ENCODE assay signal across 16 cellular contexts in the genomic region with DNA sequence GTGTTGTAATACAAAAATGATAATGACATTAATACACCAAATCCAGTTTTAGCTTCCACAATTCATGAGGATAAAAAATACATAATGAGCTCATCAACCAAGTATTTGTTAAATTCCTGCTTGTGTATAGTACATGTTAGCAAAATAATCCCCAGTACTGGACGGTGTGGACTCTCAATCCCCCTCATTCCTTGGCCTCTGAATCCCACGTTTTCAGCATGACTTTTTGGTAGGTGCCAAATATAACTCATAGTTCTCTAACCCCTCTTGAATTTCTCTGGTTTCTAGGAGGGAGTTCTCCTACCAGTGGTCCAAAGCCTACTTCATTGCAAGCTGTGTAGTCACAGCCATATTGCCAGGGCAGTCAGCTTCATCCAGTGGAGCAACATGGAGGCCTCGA. TPM values are rescaled to one million over a fixed set of nuclear protein-coding genes. Genes with fewer than 3 reads are reported as not detected.
DNase-seq lines count a peak whose midpoint lies in the region; ATAC-seq and TF ChIP-seq lines count a peak whose summit lies in the region.
"Had no signal": no experiment of that assay in that cellular context is flagged by ENCODE, and none has a peak within 500 bp of the region (broad histone marks: within the 10 kb centered on the region; RNA-seq: fewer than 3 reads in every experiment).

No MANE protein-coding gene starts in this region.

- H3K36me3 ChIP-seq in body of pancreas (replicated peaks in 1 of 2; ENCODE audit: insufficient read depth in 1 of 2, low read depth in 2 of 2) (no peaks in the 10 kb centered on the region), gastroesophageal sphincter (no peaks in the 10 kb centered on the region), tibial artery (no peaks in the 10 kb centered on the region)

- DNase-seq in HT1080 (ENCODE audit: low read depth) (peak; percentile 15), body of pancreas (no peak), tibial artery (no peak), NCI-H146 treated with DMSO at 0.1 percent for 48 hours (lab: John Stamatoyannopoulos, UW; ENCODE audit: unreplicated experiment) (no peak)
- DNase-seq in effector CD8-positive, alpha-beta T cell (lab: John Stamatoyannopoulos, UW) = no peak
- DNase-seq in stimulated activated naive CD8-positive, alpha-beta T cell treated with anti-CD3 and anti-CD28 coated beads, Interleukin-15, amount 100 ng/mL, for 72 hours = no peak
- DNase-seq: activated CD4-positive, alpha-beta T cell treated with anti-CD3 and anti-CD28 coated beads, Interleukin-2, amount 50 U/mL, for 1 hour; activated naive CD8-positive, alpha-beta T cell treated with anti-CD3 and anti-CD28 coated beads, Interleukin-2, amount 50 U/mL, for 24 hours; activated T-cell treated with anti-CD3 and anti-CD28 coated beads, Interleukin-2, amount 50 U/mL, for 48 hours; CD4-positive, alpha-beta memory T cell; head of caudate nucleus; NCI-H1417 treated with DMSO at 0.1 percent for 48 hours; NCI-H524; retina; stimulated activated naive CD4-positive, alpha-beta T cell had no signal

- H3K9me3 ChIP-seq in body of pancreas = no peaks in the 10 kb centered on the region
- no peaks in the 10 kb centered on the region for H3K9me3 ChIP-seq in gastroesophageal sphincter
- no peaks in the 10 kb centered on the region for H3K9me3 ChIP-seq in tibial artery

- no peak overlapping the region for H3K4me3 Mint-ChIP-seq in stimulated activated naive CD8-positive, alpha-beta T cell treated with anti-CD3 and anti-CD28 coated beads, Interleukin-15, amount 100 ng/mL, for 72 hours
- H3K4me3 Mint-ChIP-seq: activated naive CD8-positive, alpha-beta T cell treated with anti-CD3 and anti-CD28 coated beads, Interleukin-2, amount 50 U/mL, for 24 hours; CD4-positive, alpha-beta memory T cell had no signal

- no peaks in the 10 kb centered on the region for H3K4me1 Mint-ChIP-seq in stimulated activated naive CD8-positive, alpha-beta T cell treated with anti-CD3 and anti-CD28 coated beads, Interleukin-15, amount 100 ng/mL, for 72 hours
- H3K4me1 Mint-ChIP-seq: activated naive CD8-positive, alpha-beta T cell treated with anti-CD3 and anti-CD28 coated beads, Interleukin-2, amount 50 U/mL, for 24 hours; CD4-positive, alpha-beta memory T cell had no signal

- WGBS in body of pancreas, 2 donors = 56 to 61% methylated on average over 3 of the region's 3 CpGs
- 45 to 47% methylated on average over 3 of the region's 3 CpGs for whole genome bisulfite sequencing in gastroesophageal sphincter (ENCODE audit: low coverage in 1 of 2), 2 donors

- peak; percentile 30 for ATAC-seq in body of pancreas
- peak; percentile 46 for ATAC-seq in gastroesophageal sphincter
- ATAC-seq in stimulated activated naive CD8-positive, alpha-beta T cell treated with anti-CD3 and anti-CD28 coated beads, Interleukin-15, amount 100 ng/mL, for 72 hours = no peak
- ATAC-seq: activated naive CD8-positive, alpha-beta T cell treated with anti-CD3 and anti-CD28 coated beads, Interleukin-2, amount 50 U/mL, for 24 hours had no signal

- TF ChIP-seq CTCF in body of pancreas (IDR thresholded peaks at IDR 0.05) (no peak), gastroesophageal sphincter (IDR thresholded peaks at IDR 0.05) (no peak), tibial artery (IDR thresholded peaks at IDR 0.05) (no peak)

- no peaks in the 10 kb centered on the region for H3K9me3 Mint-ChIP-seq in stimulated activated naive CD8-positive, alpha-beta T cell treated with anti-CD3 and anti-CD28 coated beads, Interleukin-15, amount 100 ng/mL, for 72 hours
- H3K9me3 Mint-ChIP-seq: activated naive CD8-positive, alpha-beta T cell treated with anti-CD3 and anti-CD28 coated beads, Interleukin-2, amount 50 U/mL, for 24 hours; CD4-positive, alpha-beta memory T cell had no signal

- intact Hi-C loops in body of pancreas (cut with DNase I) (no loop called here), tibial artery (cut with DNase I; ENCODE audit: low total_unique reads) (loop anchor here (5.0 kb wide), 1 partner anchor 213 kb away; no protein-coding TSS in a partner anchor)

- TF ChIP-seq EP300 in gastroesophageal sphincter (IDR thresholded peaks at IDR 0.05) = no peak

- H3K27me3 ChIP-seq in body of pancreas (no peaks in the 10 kb centered on the region), gastroesophageal sphincter (no peaks in the 10 kb centered on the region), tibial artery (no peaks in the 10 kb centered on the region)

- H3K4me1 ChIP-seq in body of pancreas (no peaks in the 10 kb centered on the region), gastroesophageal sphincter (no peaks in the 10 kb centered on the region), tibial artery (peaks cover 0 to 24% (median 4%) of the 10 kb centered on the region in 4 donors)

- H3K27ac ChIP-seq in body of pancreas (no peak overlapping the region), gastroesophageal sphincter (peak overlapping the region in 1 of 4 donors; percentile 21), tibial artery (peak overlapping the region; percentile 53 to 63)

- no peaks in the 10 kb centered on the region for H3K27me3 Mint-ChIP-seq in stimulated activated naive CD8-positive, alpha-beta T cell treated with anti-CD3 and anti-CD28 coated beads, Interleukin-15, amount 100 ng/mL, for 72 hours

- H3K4me3 ChIP-seq in body of pancreas = no peak overlapping the region
- H3K4me3 ChIP-seq in gastroesophageal sphincter = no peak overlapping the region
- no peak overlapping the region for H3K4me3 ChIP-seq in tibial artery

- TF ChIP-seq POLR2A in body of pancreas (IDR thresholded peaks at IDR 0.05) = no peak
- TF ChIP-seq POLR2A in gastroesophageal sphincter (IDR thresholded peaks at IDR 0.05) = no peak

- H3K27ac Mint-ChIP-seq in stimulated activated naive CD8-positive, alpha-beta T cell treated with anti-CD3 and anti-CD28 coated beads, Interleukin-15, amount 100 ng/mL, for 72 hours = no peak overlapping the region
- H3K27ac Mint-ChIP-seq: activated naive CD8-positive, alpha-beta T cell treated with anti-CD3 and anti-CD28 coated beads, Interleukin-2, amount 50 U/mL, for 24 hours; CD4-positive, alpha-beta memory T cell had no signal

RNA-seq across cellular contexts. Expression of a gene that starts 41.4 kb away (rescaled TPM):
- total RNA-seq in HT1080 (2014; rRNA removed; shearing (Covaris generic)) = 30.4 and 36.7 TPM in 2 replicates
- 40.3 and 53.0 TPM in 2 replicates for polyA plus RNA-seq in HT1080 (2015; cell fraction: cytosol; rRNA removed)
- polyA plus RNA-seq in HT1080 (2015; cell fraction: nucleus; rRNA removed) = 58.8 and 59.5 TPM in 2 replicates
- total RNA-seq in body of pancreas = 10 to 100 TPM; 31.6 to 41.2 TPM
- 10 to 100 TPM; 39.0 to 85.2 (median 57.7) TPM for total RNA-seq in gastroesophageal sphincter

RNA-seq across cellular contexts. Expression of a gene that starts 51.6 kb away (rescaled TPM):
- 116 and 118 TPM in 2 replicates for total RNA-seq in HT1080 (2014; rRNA removed; shearing (Covaris generic))
- polyA plus RNA-seq in HT1080 (2015; cell fraction: cytosol; rRNA removed) = 342 and 365 TPM in 2 replicates
- polyA plus RNA-seq in HT1080 (2015; cell fraction: nucleus; rRNA removed) = 187 and 200 TPM in 2 replicates
- 10 to 100 TPM; 24.1 to 28.5 TPM for total RNA-seq in body of pancreas
- 10 to 100 TPM; 63.0 to 97.7 (median 69.2) TPM for total RNA-seq in gastroesophageal sphincter

Comparison
In these comparisons a context has a peak if more than half of its experiments do, and no peak if none do; other contexts are left out.
1. H3K27ac ChIP-seq: peak in tibial artery (2 of 2); none in body of pancreas (0 of 4).